24 cellular contexts compared by ENCODE assay signal in the genomic region with DNA sequence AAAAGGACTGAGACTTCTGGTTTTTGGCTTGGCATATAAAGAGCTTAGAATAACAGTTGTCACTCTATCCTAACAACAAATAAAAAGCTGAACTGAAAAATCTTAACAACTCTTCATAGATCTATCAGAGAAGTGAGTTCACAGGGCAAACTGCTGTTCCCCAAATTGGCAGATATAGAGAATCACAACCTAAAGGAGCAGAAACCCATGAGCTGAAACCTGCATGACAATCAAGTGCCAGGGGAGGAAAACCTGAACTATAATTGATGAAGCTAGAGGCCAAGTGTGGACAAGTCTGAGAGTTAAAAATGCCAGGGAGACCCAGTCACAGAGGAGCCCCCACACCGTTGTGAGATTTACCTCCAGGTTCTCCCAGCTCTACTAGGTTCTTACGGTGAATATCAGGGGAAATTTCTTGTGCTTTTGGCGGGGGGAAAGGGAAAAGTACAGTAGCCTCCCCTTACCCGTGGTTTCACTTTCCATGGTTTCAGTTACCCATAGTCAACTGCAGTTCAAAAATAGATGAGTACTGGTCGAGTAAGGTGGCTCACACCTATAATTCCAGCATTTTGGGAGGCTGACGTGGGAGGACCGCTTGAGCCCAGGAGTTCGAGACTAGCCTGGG. TPM values are rescaled to one million over a fixed set of nuclear protein-coding genes. Genes with fewer than 3 reads are reported as not detected.
A peak's percentile ranks its signal among the peaks of the same experiment; 100 is the strongest.
DNase-seq lines count a peak whose midpoint lies in the region; ATAC-seq, FAIRE-seq and TF ChIP-seq lines count a peak whose summit lies in the region.
"Had no signal": no experiment of that assay in that cellular context is flagged by ENCODE, and none has a peak within 500 bp of the region (broad histone marks: within the 10 kb centered on the region; RNA-seq: fewer than 3 reads in every experiment).

No MANE protein-coding gene starts in this region.

- H3K4me3 Mint-ChIP-seq in T-helper 1 cell treated with Interleukin-12 subunit alpha and Interleukin-12 subunit beta and Interleukin-4 antibody, amounts not matched to agents 30 μg/mL and 1 μg/mL, for 36 hours: no peak overlapping the region
- H3K4me3 Mint-ChIP-seq in T-helper 2 cell treated with Interferon-gamma antibody and Interleukin-4, amounts not matched to agents 5 μg/mL and 100 μg/mL, for 36 hours: peak overlapping the region; percentile 60
- peak overlapping the region in 2 of 5 donors; percentile 1 to 4 for H3K4me3 Mint-ChIP-seq in immature natural killer cell
- H3K4me3 Mint-ChIP-seq: central memory CD8-positive, alpha-beta T cell had no signal

- H3K27ac Mint-ChIP-seq in T-helper 1 cell treated with Interleukin-12 subunit alpha and Interleukin-12 subunit beta and Interleukin-4 antibody, amounts not matched to agents 30 μg/mL and 1 μg/mL, for 36 hours: peak overlapping the region; percentile 15
- peak overlapping the region; percentile 68 for H3K27ac Mint-ChIP-seq in T-helper 2 cell treated with Interferon-gamma antibody and Interleukin-4, amounts not matched to agents 5 μg/mL and 100 μg/mL, for 36 hours
- peak overlapping the region in 4 of 6 donors; percentile 34 to 58 (median 37) for H3K27ac Mint-ChIP-seq in immature natural killer cell
- H3K27ac Mint-ChIP-seq: activated naive CD4-positive, alpha-beta T cell treated with anti-CD3 and anti-CD28 coated beads, Interleukin-2, amount 50 U/mL, for 72 hours had no signal

- H3K4me1 Mint-ChIP-seq in T-helper 1 cell treated with Interleukin-12 subunit alpha and Interleukin-12 subunit beta and Interleukin-4 antibody, amounts not matched to agents 30 μg/mL and 1 μg/mL, for 36 hours (ENCODE audit: low read depth): peaks cover 13% of the 10 kb centered on the region
- H3K4me1 Mint-ChIP-seq in T-helper 2 cell treated with Interferon-gamma antibody and Interleukin-4, amounts not matched to agents 5 μg/mL and 100 μg/mL, for 36 hours (ENCODE audit: low read depth): peaks cover 51% of the 10 kb centered on the region
- H3K4me1 Mint-ChIP-seq in immature natural killer cell: peaks cover 33 to 56% of the 10 kb centered on the region in 2 donors

- no peaks in the 10 kb centered on the region for H3K9me3 Mint-ChIP-seq in T-helper 1 cell treated with Interleukin-12 subunit alpha and Interleukin-12 subunit beta and Interleukin-4 antibody, amounts not matched to agents 30 μg/mL and 1 μg/mL, for 36 hours
- no peaks in the 10 kb centered on the region for H3K9me3 Mint-ChIP-seq in T-helper 2 cell treated with Interferon-gamma antibody and Interleukin-4, amounts not matched to agents 5 μg/mL and 100 μg/mL, for 36 hours
- no peaks in the 10 kb centered on the region for H3K9me3 Mint-ChIP-seq in immature natural killer cell
- H3K9me3 Mint-ChIP-seq: activated naive CD4-positive, alpha-beta T cell treated with anti-CD3 and anti-CD28 coated beads, Interleukin-2, amount 50 U/mL, for 72 hours; central memory CD8-positive, alpha-beta T cell had no signal

- ATAC-seq in HG02884 (IDR thresholded peaks at IDR 0.05; ENCODE audit: unreplicated experiment): no peak
- ATAC-seq in GM19324 (IDR thresholded peaks at IDR 0.05; ENCODE audit: low FRiP score, unreplicated experiment): no peak
- ATAC-seq: HCT116, HepG2 had no signal

- no peak for TF ChIP-seq POLR2A in GM12891 (IDR thresholded peaks at IDR 0.05; ENCODE audit: low read depth, low read length)

- no peaks in the 10 kb centered on the region for H3K27me3 Mint-ChIP-seq in T-helper 1 cell treated with Interleukin-12 subunit alpha and Interleukin-12 subunit beta and Interleukin-4 antibody, amounts not matched to agents 30 μg/mL and 1 μg/mL, for 36 hours (ENCODE audit: low read depth)
- H3K27me3 Mint-ChIP-seq in T-helper 2 cell treated with Interferon-gamma antibody and Interleukin-4, amounts not matched to agents 5 μg/mL and 100 μg/mL, for 36 hours (ENCODE audit: low read depth): no peaks in the 10 kb centered on the region
- H3K27me3 Mint-ChIP-seq in immature natural killer cell (ENCODE audit: low read depth in 3 of 3): no peaks in the 10 kb centered on the region
- H3K27me3 Mint-ChIP-seq: central memory CD8-positive, alpha-beta T cell had no signal

- DNase-seq in T-helper 1 cell (no peak), GM12891 (ENCODE audit: insufficient read length, low spot score) (no peak), immature natural killer cell (no peak), HuH-7.5 (ENCODE audit: low spot score) (no peak)
- DNase-seq in T-helper 2 cell treated with Interferon-gamma antibody and Interleukin-4, amounts not matched to agents 5 μg/mL and 100 μg/mL, for 36 hours (ENCODE audit: low spot score): no peak
- DNase-seq: Caco-2, DMS79 treated with DMSO at 0.1 percent for 48 hours, dorsolateral prefrontal cortex, kidney glomerular epithelial cell, NCI-H1092 treated with DMSO at 0.1 percent for 48 hours, NCI-H2029, NCI-H2227 treated with DMSO at 0.1 percent for 48 hours, NCI-H69, occipital lobe, substantia nigra, upper lobe of left lung, WERI-Rb-1 had no signal

- FAIRE-seq in GM12891 (lab: Jason Lieb, UNC): peak; percentile 43
- FAIRE-seq: HepG2 had no signal

- no peaks in the 10 kb centered on the region for H3K36me3 Mint-ChIP-seq in T-helper 1 cell treated with Interleukin-12 subunit alpha and Interleukin-12 subunit beta and Interleukin-4 antibody, amounts not matched to agents 30 μg/mL and 1 μg/mL, for 36 hours (ENCODE audit: low read depth)
- peaks cover 22% of the 10 kb centered on the region for H3K36me3 Mint-ChIP-seq in T-helper 2 cell treated with Interferon-gamma antibody and Interleukin-4, amounts not matched to agents 5 μg/mL and 100 μg/mL, for 36 hours (ENCODE audit: low read depth)
- peaks cover 4 to 8% (median 4%) of the 10 kb centered on the region in 3 donors for H3K36me3 Mint-ChIP-seq in immature natural killer cell

TF ChIP-seq in GM12891, 5 proteins besides CTCF, POLR2A, EP300 and RAD21:
- no peak for TF ChIP-seq POU2F2 (IDR thresholded peaks at IDR 0.05; ENCODE audit: low read depth, low read length)
- no peak for TF ChIP-seq PAX5 (IDR thresholded peaks at IDR 0.05; ENCODE audit: insufficient read depth, low read length, severe bottlenecking)
- no peak for TF ChIP-seq POLR2AphosphoS5 (IDR thresholded peaks at IDR 0.05; ENCODE audit: low read depth, low read length)
- TF ChIP-seq SPI1 (IDR thresholded peaks at IDR 0.05; ENCODE audit: low read depth, low read length): no peak
- no peak for TF ChIP-seq TAF1 (IDR thresholded peaks at IDR 0.05; ENCODE audit: low read depth, low read length)

RNA-seq across cellular contexts. Expression of a gene that starts 53.9 kb away (rescaled TPM):
- polyA plus RNA-seq in GM12891 (2012; ENCODE audit: low read depth, missing spikeins): 12.5 TPM
- polyA plus RNA-seq in immature natural killer cell: 10 to 100 TPM; 17.6 to 23.9 (median 17.7) TPM

Comparison
In these comparisons a context has a peak if more than half of its experiments do, and no peak if none do; other contexts are left out.
1. H3K27ac Mint-ChIP-seq: peak in every context shown above with its lines; median percentile 68 in T-helper 2 cell treated with Interferon-gamma antibody and Interleukin-4, amounts not matched to agents 5 μg/mL and 100 μg/mL, for 36 hours; 37 in immature natural killer cell; 15 in T-helper 1 cell treated with Interleukin-12 subunit alpha and Interleukin-12 subunit beta and Interleukin-4 antibody, amounts not matched to agents 30 μg/mL and 1 μg/mL, for 36 hours.